In genomic region chr19:13844130-13844631, GRCh38 we compare ENCODE assay signal across 8 cellular contexts. TPM values are rescaled to one million over a fixed set of nuclear protein-coding genes. Genes with fewer than 3 reads are reported as not detected.
DNase-seq lines count a peak whose midpoint lies in the region; ATAC-seq and TF ChIP-seq lines count a peak whose summit lies in the region.

No MANE protein-coding gene starts in this region.

- TF ChIP-seq RAD21 in SK-N-SH (IDR thresholded peaks at IDR 0.05; ENCODE audit: low read length) (no peak), liver (IDR thresholded peaks at IDR 0.05) (no peak)

- peak overlapping the region; percentile 74 for H3K4me3 Mint-ChIP-seq in activated naive CD8-positive, alpha-beta T cell treated with anti-CD3 and anti-CD28 coated beads for 36 hours

- H3K9me2 ChIP-seq in SK-N-SH = no peaks in the 10 kb centered on the region

- peaks cover 30 to 49% of the 10 kb centered on the region in 2 experiments; a peak in 3 of 4 replicates for H3K4me1 ChIP-seq in SK-N-SH (ENCODE audit: control insufficient read depth in 1 of 2, insufficient read depth in 2 of 2, low read depth in 1 of 2, low read length in 1 of 2)
- peaks cover 0 to 15% (median 8%) of the 10 kb centered on the region in 4 donors for H3K4me1 ChIP-seq in liver (ENCODE audit: control insufficient read depth in 4 of 4, insufficient read depth in 4 of 4, low read length in 3 of 4)
- H3K4me1 ChIP-seq in stomach smooth muscle (ENCODE audit: control insufficient read depth, insufficient read depth, low read length) = peaks cover 75% of the 10 kb centered on the region

- peak overlapping the region; percentile 82 to 100 for H3K27ac ChIP-seq in SK-N-SH (ENCODE audit: low read depth in 2 of 2, low read length in 1 of 2)
- H3K27ac ChIP-seq in liver (ENCODE audit: low read depth in 1 of 2, low read length in 2 of 2) = peak overlapping the region; percentile 1 to 88
- peak overlapping the region; percentile 100 for H3K27ac ChIP-seq in stomach smooth muscle (ENCODE audit: low read length)

- DNase-seq in SK-N-SH (no peak), OCI-M2 (lab: John Stamatoyannopoulos, UW; ENCODE audit: unreplicated experiment) (no peak), AG08395 (ENCODE audit: low spot score) (no peak)
- no peak for DNase-seq in activated naive CD8-positive, alpha-beta T cell treated with anti-CD3 and anti-CD28 coated beads for 36 hours

- no peaks in the 10 kb centered on the region for H3K9me3 Mint-ChIP-seq in activated naive CD8-positive, alpha-beta T cell treated with anti-CD3 and anti-CD28 coated beads for 36 hours

- CTCF ChIA-PET in SK-N-SH (lab: Yijun Ruan, JAX) = no interaction called here

- H3K4me3 ChIP-seq in SK-N-SH (ENCODE audit: low read depth in 2 of 2, low read length in 1 of 2) = peak overlapping the region in 1 of 2 experiments; percentile 35; a peak in 1 of 4 replicates
- H3K4me3 ChIP-seq in liver (ENCODE audit: low read depth in 1 of 3, low read length in 3 of 3) = no peak overlapping the region
- H3K4me3 ChIP-seq in stomach smooth muscle (ENCODE audit: low read length in 2 of 2) = no peak overlapping the region

- peaks cover 75% of the 10 kb centered on the region for H3F3A ChIP-seq in SK-N-SH (replicated peaks; ENCODE audit: insufficient read depth)

- peak overlapping the region; percentile 82 for H3K27ac Mint-ChIP-seq in activated naive CD8-positive, alpha-beta T cell treated with anti-CD3 and anti-CD28 coated beads for 36 hours

- H3K9me3 ChIP-seq in SK-N-SH (no peaks in the 10 kb centered on the region), liver (ENCODE audit: control insufficient read depth in 4 of 4, low read length in 3 of 4) (no peaks in the 10 kb centered on the region), stomach smooth muscle (ENCODE audit: control insufficient read depth in 2 of 2, low read length in 2 of 2) (no peaks in the 10 kb centered on the region)

- TF ChIP-seq EP300 in SK-N-SH (IDR thresholded peaks at IDR 0.05; ENCODE audit: borderline replicate concordance in 1 of 2, low read depth in 1 of 2, low read length in 1 of 2) = no peak

- peaks cover 39% of the 10 kb centered on the region for H3K4me1 Mint-ChIP-seq in activated naive CD8-positive, alpha-beta T cell treated with anti-CD3 and anti-CD28 coated beads for 36 hours

- peaks cover 51% of the 10 kb centered on the region for H3K79me2 ChIP-seq in SK-N-SH (ENCODE audit: insufficient read depth)

- POLR2A ChIA-PET in SK-N-SH (lab: Yijun Ruan, JAX) = no interaction called here

- H3K27me3 ChIP-seq in SK-N-SH (ENCODE audit: insufficient read depth) = no peaks in the 10 kb centered on the region
- no peaks in the 10 kb centered on the region for H3K27me3 ChIP-seq in liver (ENCODE audit: control insufficient read depth in 4 of 4, insufficient read depth in 4 of 4, low read length in 3 of 4)
- no peaks in the 10 kb centered on the region for H3K27me3 ChIP-seq in stomach smooth muscle (ENCODE audit: control insufficient read depth in 1 of 2, insufficient read depth in 2 of 2, low read length in 2 of 2)

- peak overlapping the region; percentile 99; the same call in 1 of the 2 replicates for H3K4me2 ChIP-seq in SK-N-SH

- TF ChIP-seq CTCF in SK-N-SH (IDR thresholded peaks at IDR 0.05) (no peak), liver (IDR thresholded peaks at IDR 0.05; ENCODE audit: low read depth, low read length, missing input control) (no peak)

- H3K27me3 Mint-ChIP-seq in activated naive CD8-positive, alpha-beta T cell treated with anti-CD3 and anti-CD28 coated beads for 36 hours = no peaks in the 10 kb centered on the region

- no peak overlapping the region for H2AFZ ChIP-seq in SK-N-SH (ENCODE audit: low read depth)

- peaks cover 5 to 17% of the 10 kb centered on the region in 2 experiments for H3K36me3 ChIP-seq in SK-N-SH (replicated peaks in 1 of 2; ENCODE audit: control insufficient read depth in 1 of 2, insufficient read depth in 2 of 2, low read length in 1 of 2)
- H3K36me3 ChIP-seq in liver (ENCODE audit: control insufficient read depth in 4 of 4, insufficient read depth in 3 of 4, low read depth in 1 of 4, low read length in 3 of 4) = no peaks in the 10 kb centered on the region
- H3K36me3 ChIP-seq in stomach smooth muscle (ENCODE audit: control insufficient read depth in 2 of 2, insufficient read depth in 2 of 2, low read length in 2 of 2) = no peaks in the 10 kb centered on the region

- 74% methylated on average over 5 of the region's 7 CpGs for WGBS in SK-N-SH (ENCODE audit: low lambda C conversion rate)
- 77% methylated on average over 7 of the region's 7 CpGs for WGBS in liver

- H3K36me3 Mint-ChIP-seq in activated naive CD8-positive, alpha-beta T cell treated with anti-CD3 and anti-CD28 coated beads for 36 hours = peaks cover 24% of the 10 kb centered on the region

- ATAC-seq in SK-N-SH treated with all-trans-retinoic acid at 6 μM for 48 hours (no peak), GM18519 (IDR thresholded peaks at IDR 0.05; ENCODE audit: low FRiP score, unreplicated experiment) (no peak)

- H3K9ac ChIP-seq in SK-N-SH (peak overlapping the region; percentile 99), liver (ENCODE audit: low read depth in 1 of 2, low read length in 2 of 2) (no peak overlapping the region), stomach smooth muscle (ENCODE audit: low read length in 2 of 2) (peak overlapping the region; percentile 42 to 98)

- peaks cover 33% of the 10 kb centered on the region for H4K20me1 ChIP-seq in SK-N-SH (ENCODE audit: insufficient read depth)

TF ChIP-seq in SK-N-SH, 30 proteins besides CTCF, POLR2A, EP300 and RAD21 (continues in another document):
- no peak for TF ChIP-seq ELF1 (IDR thresholded peaks at IDR 0.05)
- TF ChIP-seq IRF3 (IDR thresholded peaks at IDR 0.05; ENCODE audit: low read depth, low read length) = no peak
- TF ChIP-seq SIN3A (IDR thresholded peaks at IDR 0.05; ENCODE audit: borderline replicate concordance, low read depth, low read length) = no peak

TF ChIP-seq in SK-N-SH treated with all-trans-retinoic acid at 6 μM for 48 hours, 23 proteins besides CTCF, POLR2A, EP300 and RAD21 (continues in another document):
- TF ChIP-seq ZNF8 (CRISPR knock-in tag; IDR thresholded peaks at IDR 0.05) = no peak
- no peak for TF ChIP-seq CREB5 (CRISPR knock-in tag; IDR thresholded peaks at IDR 0.05; ENCODE audit: low read depth)
- TF ChIP-seq PPARA (CRISPR knock-in tag; IDR thresholded peaks at IDR 0.05; ENCODE audit: borderline replicate concordance) = no peak
- no peak for TF ChIP-seq TCF4 (CRISPR knock-in tag; IDR thresholded peaks at IDR 0.05; ENCODE audit: borderline replicate concordance)
- TF ChIP-seq OSR1 (CRISPR knock-in tag; IDR thresholded peaks at IDR 0.05) = no peak

TF ChIP-seq in liver, 16 proteins besides CTCF, POLR2A, EP300 and RAD21:
- TF ChIP-seq SP1 (IDR thresholded peaks at IDR 0.05) (no peak), GABPA (IDR thresholded peaks at IDR 0.05 in 1 of 2, conservative IDR thresholded peaks at IDR 0.05 in 1 of 2) (no peak), ZBTB33 (IDR thresholded peaks at IDR 0.05) (no peak), FOXA1 (IDR thresholded peaks at IDR 0.05) (no peak), MAX (IDR thresholded peaks at IDR 0.05) (no peak), RXRA (IDR thresholded peaks at IDR 0.05) (no peak), FOXA2 (IDR thresholded peaks at IDR 0.05) (no peak)

RNA-seq across cellular contexts. Expression of gene NANOS3, which starts 32.8 kb away (rescaled TPM):
- 0.53 and 0.57 TPM in 2 replicates for polyA plus RNA-seq in SK-N-SH (2012; rRNA removed)
- polyA plus RNA-seq in SK-N-SH (2012; cell fraction: cytosol; rRNA removed) = 0.63 and 0.71 TPM in 2 replicates
- 1.7 and 4.4 TPM in 2 replicates for polyA plus RNA-seq in SK-N-SH (2012; cell fraction: nucleus; rRNA removed)
- under 1 TPM; 0.70 to 0.80 TPM for total RNA-seq in activated naive CD8-positive, alpha-beta T cell treated with anti-CD3 and anti-CD28 coated beads for 36 hours
- not detected for total RNA-seq in liver
- not detected for polyA plus RNA-seq in liver

RNA-seq across cellular contexts. Expression of gene ZSWIM4, which starts 48.9 kb away (rescaled TPM):
- polyA plus RNA-seq in SK-N-SH (2012; rRNA removed) = 3.5 and 4.7 TPM in 2 replicates
- polyA plus RNA-seq in SK-N-SH (2012; cell fraction: cytosol; rRNA removed) = 1.8 and 3.1 TPM in 2 replicates
- polyA plus RNA-seq in SK-N-SH (2012; cell fraction: nucleus; rRNA removed) = 7.0 and 7.6 TPM in 2 replicates
- 1 to 10 TPM; 4.3 to 4.4 TPM for total RNA-seq in activated naive CD8-positive, alpha-beta T cell treated with anti-CD3 and anti-CD28 coated beads for 36 hours
- 1 to 10 TPM; 1.6 to 2.2 TPM for total RNA-seq in liver
- under 1 TPM; 0.14 to 0.75 TPM for polyA plus RNA-seq in liver

Comparison
In these comparisons a context has a peak if more than half of its experiments do, and no peak if none do; other contexts are left out.
1. H3K27ac ChIP-seq: peak in every context shown above with its lines; median percentile 100 in stomach smooth muscle; 91 in SK-N-SH; 44 in liver.
2. H3K9ac ChIP-seq: peak in SK-N-SH (single experiment) and stomach smooth muscle (2 of 2); none in liver (0 of 2).